ENCODE assay signal across 24 cellular contexts in genomic region chr11:103547009-103547408, GRCh38.
"Had no signal": no experiment of that assay in that cellular context is flagged by ENCODE, and none has a peak within 500 bp of the region (broad histone marks: within the 10 kb centered on the region; RNA-seq: fewer than 3 reads in every experiment).

No MANE protein-coding gene starts in this region.

- FAIRE-seq: astrocyte, colon, TTC549 had no signal

- H3K27ac Mint-ChIP-seq: activated CD4-positive, alpha-beta memory T cell treated with anti-CD3 and anti-CD28 coated beads for 36 hours; activated CD4-positive, alpha-beta T cell treated with anti-CD3 and anti-CD28 coated beads, Interleukin-2, amount 10 ng/mL, durations not matched to agents 7 days and 5 days; activated naive CD4-positive, alpha-beta T cell treated with anti-CD3 and anti-CD28 coated beads for 36 hours; activated naive CD8-positive, alpha-beta T cell; activated T-helper 17 cell treated with anti-CD3 and anti-CD28 coated beads, Interleukin-2, amount 50 U/mL, for 72 hours; T-cell had no signal

- H3K27me3 Mint-ChIP-seq: activated CD4-positive, alpha-beta memory T cell treated with anti-CD3 and anti-CD28 coated beads for 36 hours; activated CD4-positive, alpha-beta T cell treated with anti-CD3 and anti-CD28 coated beads, Interleukin-2, amount 10 ng/mL, durations not matched to agents 7 days and 5 days; activated naive CD8-positive, alpha-beta T cell had no signal

- ATAC-seq: activated T-helper 17 cell treated with anti-CD3 and anti-CD28 coated beads, Interleukin-2, amount 50 U/mL, for 72 hours; T-cell had no signal

- H3K9me3 Mint-ChIP-seq: activated CD4-positive, alpha-beta memory T cell treated with anti-CD3 and anti-CD28 coated beads for 36 hours; activated CD4-positive, alpha-beta T cell treated with anti-CD3 and anti-CD28 coated beads, Interleukin-2, amount 10 ng/mL, durations not matched to agents 7 days and 5 days; activated T-helper 17 cell treated with anti-CD3 and anti-CD28 coated beads, Interleukin-2, amount 50 U/mL, for 72 hours had no signal

- H3K4me1 Mint-ChIP-seq: activated CD4-positive, alpha-beta T cell treated with anti-CD3 and anti-CD28 coated beads, Interleukin-2, amount 10 ng/mL, durations not matched to agents 7 days and 5 days; activated T-helper 17 cell treated with anti-CD3 and anti-CD28 coated beads, Interleukin-2, amount 50 U/mL, for 72 hours; T-cell had no signal

- H3K36me3 Mint-ChIP-seq: activated CD4-positive, alpha-beta memory T cell treated with anti-CD3 and anti-CD28 coated beads for 36 hours; activated naive CD8-positive, alpha-beta T cell; T-cell had no signal

- H3K4me3 Mint-ChIP-seq: activated CD4-positive, alpha-beta memory T cell treated with anti-CD3 and anti-CD28 coated beads for 36 hours; activated CD4-positive, alpha-beta T cell treated with anti-CD3 and anti-CD28 coated beads, Interleukin-2, amount 10 ng/mL, durations not matched to agents 7 days and 5 days; activated naive CD4-positive, alpha-beta T cell treated with anti-CD3 and anti-CD28 coated beads for 36 hours; activated naive CD8-positive, alpha-beta T cell; activated T-helper 17 cell treated with anti-CD3 and anti-CD28 coated beads, Interleukin-2, amount 50 U/mL, for 72 hours; T-cell had no signal

- DNase-seq: activated CD4-positive, alpha-beta memory T cell treated with anti-CD3 and anti-CD28 coated beads for 36 hours; activated CD4-positive, alpha-beta T cell treated with anti-CD3 and anti-CD28 coated beads, Interleukin-2, amount 10 ng/mL, durations not matched to agents 7 days and 5 days; activated CD4-positive, CD25-positive, alpha-beta regulatory T cell; activated CD8-positive, alpha-beta memory T cell treated with anti-CD3 and anti-CD28 coated beads for 24 hours; activated gamma-delta T cell; activated naive CD4-positive, alpha-beta T cell treated with anti-CD3 and anti-CD28 coated beads for 36 hours; activated T-cell treated with anti-CD3 and anti-CD28 coated beads, Interleukin-2, amount 50 U/mL, for 48 hours; amygdala; cerebellar nuclear complex; KG1; NCI-H1048; NCI-H187; NCI-H2081 treated with DMSO at 0.1 percent for 48 hours; NCI-H226; NCI-H526; PC-9; T-cell; T-helper 2 cell; T1000 had no signal
